2 cellular contexts compared by ENCODE assay signal in genomic region chr2:109120686-109121085, GRCh38. TPM values are rescaled to one million over a fixed set of nuclear protein-coding genes. Genes with fewer than 3 reads are reported as not detected.
"Had no signal": no experiment of that assay in that cellular context is flagged by ENCODE, and none has a peak within 500 bp of the region (broad histone marks: within the 10 kb centered on the region; RNA-seq: fewer than 3 reads in every experiment).

No MANE protein-coding gene starts in this region.

RNA-seq across cellular contexts. Expression of gene SH3RF3, which starts 8.3 kb away (rescaled TPM):
- polyA plus RNA-seq: IgD-negative memory B cell, K562 had no signal
